20 cellular contexts compared by ENCODE assay signal in genomic region chr7:140754506-140754905, GRCh38. TPM values are rescaled to one million over a fixed set of nuclear protein-coding genes. Genes with fewer than 3 reads are reported as not detected.
DNase-seq lines count a peak whose midpoint lies in the region; ATAC-seq, FAIRE-seq and TF ChIP-seq lines count a peak whose summit lies in the region.
"Had no signal": no experiment of that assay in that cellular context is flagged by ENCODE, and none has a peak within 500 bp of the region (broad histone marks: within the 10 kb centered on the region; RNA-seq: fewer than 3 reads in every experiment).

No MANE protein-coding gene starts in this region.

- TF ChIP-seq CTCF in H9 (conservative IDR thresholded peaks at IDR 0.05) (no peak), neural progenitor cell (IDR thresholded peaks at IDR 0.05) (no peak)

- H3K36me3 Mint-ChIP-seq in H9 (ENCODE audit: insufficient read depth in 1 of 3, low read depth in 3 of 3) = peaks cover 0 to 7% (median 1%) of the 10 kb centered on the region in 3 experiments; a peak in 4 of 7 replicates
- peaks cover 24% of the 10 kb centered on the region for H3K36me3 Mint-ChIP-seq in neural progenitor cell
- peaks cover 5% of the 10 kb centered on the region for H3K36me3 Mint-ChIP-seq in T-helper 2 cell treated with Interferon-gamma antibody and Interleukin-4, amounts not matched to agents 5 μg/mL and 100 μg/mL, for 36 hours (ENCODE audit: low read depth)

- no peak overlapping the region for H4K91ac ChIP-seq in H9 (ENCODE audit: insufficient read length, low read depth, low read length)

- H4K5ac ChIP-seq in H9 (ENCODE audit: insufficient read length, low read depth, low read length) = no peak overlapping the region

- H3K27ac Mint-ChIP-seq in H9 (peak overlapping the region in 2 of 3 experiments; percentile 10 to 87; a peak in 3 of 7 replicates), neural progenitor cell (peak overlapping the region; percentile 16)
- no peak overlapping the region for H3K27ac Mint-ChIP-seq in T-helper 2 cell treated with Interferon-gamma antibody and Interleukin-4, amounts not matched to agents 5 μg/mL and 100 μg/mL, for 36 hours
- H3K27ac Mint-ChIP-seq: CD4-positive, alpha-beta T cell had no signal

- no peak for FAIRE-seq in urothelium cell line (lab: Jason Lieb, UNC)
- FAIRE-seq: A204.1, GM12892, GM18507, H1 had no signal

- H3K23me2 ChIP-seq in H9 (ENCODE audit: insufficient read length, low read depth, low read length, poor library complexity, severe bottlenecking) = no peaks in the 10 kb centered on the region

- no peak overlapping the region for H2BK12ac ChIP-seq in H9 (ENCODE audit: insufficient read length, low read depth, low read length)

- H3K4ac ChIP-seq in H9 (ENCODE audit: low read depth, low read length) = no peak overlapping the region

- H4K20me1 ChIP-seq in H9 (ENCODE audit: control insufficient read depth, insufficient read depth, insufficient read length) = no peaks in the 10 kb centered on the region
- H4K20me1 ChIP-seq in neural progenitor cell (ENCODE audit: low read depth) = no peaks in the 10 kb centered on the region

- H3K79me2 ChIP-seq in H9 (ENCODE audit: insufficient read depth, low read length) (no peaks in the 10 kb centered on the region), neural progenitor cell (ENCODE audit: low read depth) (no peaks in the 10 kb centered on the region)

- H2BK20ac ChIP-seq in H9 (ENCODE audit: low read depth, low read length, poor library complexity, severe bottlenecking) = no peak overlapping the region

- H2BK15ac ChIP-seq in H9 (ENCODE audit: low read depth, low read length) = no peak overlapping the region

- H3K4me3 ChIP-seq in neural progenitor cell = no peak overlapping the region
- H3K4me3 ChIP-seq: HAP-1 had no signal

- no peak overlapping the region for H3K18ac ChIP-seq in H9 (ENCODE audit: insufficient read length, low read depth, low read length)

- H3K27me3 Mint-ChIP-seq in H9 (ENCODE audit: low read depth) (no peaks in the 10 kb centered on the region), neural progenitor cell (ENCODE audit: insufficient read depth, low read depth) (no peaks in the 10 kb centered on the region)
- no peaks in the 10 kb centered on the region for H3K27me3 Mint-ChIP-seq in T-helper 2 cell treated with Interferon-gamma antibody and Interleukin-4, amounts not matched to agents 5 μg/mL and 100 μg/mL, for 36 hours (ENCODE audit: low read depth)
- H3K27me3 Mint-ChIP-seq: CD4-positive, alpha-beta T cell had no signal

- H3K9me3 ChIP-seq in H9 (ENCODE audit: control insufficient read depth, low read depth, low read length) (no peaks in the 10 kb centered on the region), neural progenitor cell (ENCODE audit: low read depth) (no peaks in the 10 kb centered on the region)
- H3K9me3 ChIP-seq: BE2C, HAP-1 had no signal

- H3K4me3 Mint-ChIP-seq in H9 = no peak overlapping the region
- no peak overlapping the region for H3K4me3 Mint-ChIP-seq in neural progenitor cell
- H3K4me3 Mint-ChIP-seq in T-helper 2 cell treated with Interferon-gamma antibody and Interleukin-4, amounts not matched to agents 5 μg/mL and 100 μg/mL, for 36 hours = no peak overlapping the region
- H3K4me3 Mint-ChIP-seq: CD4-positive, alpha-beta T cell had no signal

- H3K27me3 ChIP-seq in H9 (ENCODE audit: insufficient read depth, low read length) = no peaks in the 10 kb centered on the region
- H3K27me3 ChIP-seq in neural progenitor cell = no peaks in the 10 kb centered on the region
- H3K27me3 ChIP-seq: BE2C had no signal

- H3F3A ChIP-seq in neural progenitor cell (ENCODE audit: low read depth) = no peaks in the 10 kb centered on the region

- no peaks in the 10 kb centered on the region; a peak in 1 of 5 replicates for H3K9me3 Mint-ChIP-seq in H9
- peaks cover 7% of the 10 kb centered on the region for H3K9me3 Mint-ChIP-seq in neural progenitor cell
- H3K9me3 Mint-ChIP-seq in T-helper 2 cell treated with Interferon-gamma antibody and Interleukin-4, amounts not matched to agents 5 μg/mL and 100 μg/mL, for 36 hours = no peaks in the 10 kb centered on the region
- H3K9me3 Mint-ChIP-seq: CD4-positive, alpha-beta T cell had no signal

- no peaks in the 10 kb centered on the region for H3K79me1 ChIP-seq in H9 (ENCODE audit: insufficient read depth, low read depth, low read length, poor library complexity, severe bottlenecking)

- DNase-seq in H9 (no peak), astrocyte of the hippocampus (ENCODE audit: low read depth, low spot score) (peak; percentile 17), foreskin melanocyte (peak; percentile 49), neural progenitor cell (ENCODE audit: low spot score) (no peak), urothelium cell line (ENCODE audit: low spot score) (no peak), A172 (ENCODE audit: low spot score) (no peak)
- no peak for DNase-seq in T-helper 2 cell treated with Interferon-gamma antibody and Interleukin-4, amounts not matched to agents 5 μg/mL and 100 μg/mL, for 36 hours (ENCODE audit: low spot score)
- DNase-seq: ACHN; BE2C; C1 segment of cervical spinal cord; CD4-positive, alpha-beta T cell; DMS153; DMS79; GDM1 had no signal

- no peak overlapping the region for H3T11ph ChIP-seq in H9 (ENCODE audit: low read length)

- no peak overlapping the region for H3K56ac ChIP-seq in H9 (ENCODE audit: insufficient read length, low read depth, low read length)

- H2BK5ac ChIP-seq in H9 (ENCODE audit: insufficient read length, low read length) = no peak overlapping the region

- no peak for ATAC-seq in GM19023 (IDR thresholded peaks at IDR 0.05; ENCODE audit: unreplicated experiment)

- H3K14ac ChIP-seq in H9 (ENCODE audit: insufficient read depth, low read length) = no peak overlapping the region

- no peak overlapping the region for H2AK5ac ChIP-seq in H9 (ENCODE audit: insufficient read length, low read length)

- 100% methylated on average over 1 of the region's 3 CpGs for WGBS in H9 (ENCODE audit: extremely low coverage, insufficient read length, low lambda C conversion rate)

- no peak overlapping the region for H3K9ac ChIP-seq in H9 (ENCODE audit: extremely low read depth, insufficient read length, low read length)
- H3K9ac ChIP-seq in neural progenitor cell = no peak overlapping the region

- H2AFZ ChIP-seq in H9 (ENCODE audit: low read length) = no peak overlapping the region
- H2AFZ ChIP-seq in neural progenitor cell (replicated peaks) = no peak overlapping the region

- H3K23ac ChIP-seq in H9 (ENCODE audit: insufficient read length, low read depth, low read length) = no peak overlapping the region

- H4K8ac ChIP-seq in H9 (replicated peaks; ENCODE audit: insufficient read length, low read depth, low read length) = no peak overlapping the region

- peaks cover 7 to 8% of the 10 kb centered on the region in 2 experiments for H3K4me1 Mint-ChIP-seq in H9
- H3K4me1 Mint-ChIP-seq in neural progenitor cell = peaks cover 7% of the 10 kb centered on the region
- no peaks in the 10 kb centered on the region for H3K4me1 Mint-ChIP-seq in T-helper 2 cell treated with Interferon-gamma antibody and Interleukin-4, amounts not matched to agents 5 μg/mL and 100 μg/mL, for 36 hours (ENCODE audit: low read depth)

- H3K36me3 ChIP-seq in neural progenitor cell = no peaks in the 10 kb centered on the region
- H3K36me3 ChIP-seq: BE2C, HAP-1 had no signal

- peaks cover 3% of the 10 kb centered on the region; the same call in 1 of the 2 replicates for H3K4me1 ChIP-seq in H9 (ENCODE audit: insufficient read depth, low read length)
- peaks cover 9% of the 10 kb centered on the region for H3K4me1 ChIP-seq in neural progenitor cell

- H3K27ac ChIP-seq in H9 (ENCODE audit: insufficient read length, low read depth, low read length) (no peak overlapping the region), neural progenitor cell (no peak overlapping the region)

- H2BK120ac ChIP-seq in H9 (ENCODE audit: low read depth, low read length, poor library complexity, severe bottlenecking) = no peak overlapping the region

- H3K4me2 ChIP-seq in H9 (ENCODE audit: insufficient read depth, insufficient read length, low read length) (no peak overlapping the region), neural progenitor cell (no peak overlapping the region)

RNA-seq across cellular contexts. Expression of gene NDUFB2, which starts 58.0 kb away (rescaled TPM):
- total RNA-seq in H9 (2021) (177 and 185 TPM in 2 replicates), neural progenitor cell (ENCODE audit: low replicate concordance) (241 and 310 TPM in 2 replicates)
- 227 and 304 TPM in 2 replicates for total RNA-seq in A172 (2014; rRNA removed; shearing (Covaris generic))

Comparison
In these comparisons a context has a peak if more than half of its experiments do, and no peak if none do; other contexts are left out.
1. DNase-seq: peak in astrocyte of the hippocampus (single experiment) and foreskin melanocyte (single experiment); none in H9 (single experiment), neural progenitor cell (single experiment), urothelium cell line (single experiment), T-helper 2 cell treated with Interferon-gamma antibody and Interleukin-4, amounts not matched to agents 5 μg/mL and 100 μg/mL, for 36 hours (single experiment) and A172 (single experiment).